ENCODE assay signal across 17 cellular contexts in the genomic region with DNA sequence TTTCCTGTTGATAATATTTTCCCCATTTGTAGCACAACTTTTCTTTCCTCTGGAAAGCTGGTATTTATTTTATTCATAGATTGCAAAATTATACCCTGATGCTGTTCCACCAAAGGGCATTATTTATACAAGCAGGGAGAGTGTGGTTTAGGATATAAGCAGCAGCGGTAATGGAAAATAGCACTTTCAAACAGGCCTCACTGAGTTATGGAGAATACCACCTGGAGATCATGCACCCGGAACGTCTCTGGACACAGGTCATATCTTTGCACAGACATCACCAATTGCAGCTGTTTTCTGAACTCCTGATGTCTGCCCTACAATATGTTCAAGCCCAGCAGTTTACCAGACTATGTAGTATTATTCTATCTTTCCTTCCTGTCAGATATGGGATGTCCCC. TPM values are rescaled to one million over a fixed set of nuclear protein-coding genes. Genes with fewer than 3 reads are reported as not detected.
DNase-seq lines count a peak whose midpoint lies in the region; ATAC-seq, FAIRE-seq and TF ChIP-seq lines count a peak whose summit lies in the region.
"Had no signal": no experiment of that assay in that cellular context is flagged by ENCODE, and none has a peak within 500 bp of the region (broad histone marks: within the 10 kb centered on the region; RNA-seq: fewer than 3 reads in every experiment).

No MANE protein-coding gene starts in this region.

- H4K20me1 ChIP-seq in GM23338 (replicated peaks; ENCODE audit: insufficient read depth) (no peaks in the 10 kb centered on the region), astrocyte (ENCODE audit: insufficient read depth, low read length) (peaks cover 28% of the 10 kb centered on the region), hepatocyte (ENCODE audit: insufficient read depth, poor library complexity, severe bottlenecking) (no peaks in the 10 kb centered on the region)

- H3K27me3 Mint-ChIP-seq in GM23338 (ENCODE audit: insufficient read depth, low read depth, poor library complexity) (peaks cover 3% of the 10 kb centered on the region), astrocyte (ENCODE audit: low read depth, unreplicated experiment) (no peaks in the 10 kb centered on the region)
- H3K27me3 Mint-ChIP-seq in stimulated activated naive B cell treated with anti-CD40 and anti-IgM and Interleukin-4, amounts not matched to agents 10 μg/mL and 1 μg/mL and 100 μg/mL, for 72 hours, result peaks cover 0 to 5% of the 10 kb centered on the region in 2 donors

- no peak overlapping the region for H3K4me3 Mint-ChIP-seq in GM23338
- peak overlapping the region; percentile 52 for H3K4me3 Mint-ChIP-seq in astrocyte (ENCODE audit: unreplicated experiment)
- H3K4me3 Mint-ChIP-seq in stimulated activated naive B cell treated with anti-CD40 and anti-IgM and Interleukin-4, amounts not matched to agents 10 μg/mL and 1 μg/mL and 100 μg/mL, for 72 hours, result no peak overlapping the region

- H3K27ac ChIP-seq in GM23338 (ENCODE audit: low read depth) (peak overlapping the region; percentile 85), astrocyte (ENCODE audit: low read depth, low read length) (peak overlapping the region; percentile 78), hepatocyte (peak overlapping the region; percentile 88), skeletal muscle tissue (ENCODE audit: low read depth, low read length) (peak overlapping the region; percentile 78)
- H3K27ac ChIP-seq: HL-60 had no signal

- H3K9ac ChIP-seq in astrocyte (ENCODE audit: low read length) (peak overlapping the region; percentile 99), skeletal muscle tissue (ENCODE audit: low read depth in 1 of 3, low read length in 3 of 3) (no peak overlapping the region)

- no peak for FAIRE-seq in astrocyte (lab: Jason Lieb, UNC)
- FAIRE-seq: G401.6, GM12891 had no signal

- no peak for TF ChIP-seq CTCF in GM23338 (conservative IDR thresholded peaks at IDR 0.05; ENCODE audit: low read depth in 2 of 2)
- TF ChIP-seq CTCF in astrocyte (IDR thresholded peaks at IDR 0.05; ENCODE audit: insufficient read depth, low read depth, low read length), result no peak
- no peak for TF ChIP-seq CTCF in hepatocyte (IDR thresholded peaks at IDR 0.05; ENCODE audit: poor library complexity)

- H3K36me3 ChIP-seq in GM23338 (ENCODE audit: insufficient read depth) (no peaks in the 10 kb centered on the region), astrocyte (ENCODE audit: insufficient read depth, low read length) (peaks cover under 1% of the 10 kb centered on the region), hepatocyte (replicated peaks; ENCODE audit: insufficient read depth, low read depth) (no peaks in the 10 kb centered on the region), skeletal muscle tissue (ENCODE audit: control insufficient read depth in 3 of 3, insufficient read depth in 3 of 3, low read length in 3 of 3) (no peaks in the 10 kb centered on the region)

- peaks cover 28% of the 10 kb centered on the region for H3K4me1 ChIP-seq in GM23338 (ENCODE audit: insufficient read depth)
- peaks cover 25% of the 10 kb centered on the region for H3K4me1 ChIP-seq in astrocyte (ENCODE audit: insufficient read depth, low read length)
- H3K4me1 ChIP-seq in hepatocyte (ENCODE audit: insufficient read depth), result peaks cover 14% of the 10 kb centered on the region
- peaks cover 5 to 7% (median 5%) of the 10 kb centered on the region in 3 donors for H3K4me1 ChIP-seq in skeletal muscle tissue (ENCODE audit: control insufficient read depth in 3 of 3, insufficient read depth in 3 of 3, low read length in 3 of 3)

- H3K36me3 Mint-ChIP-seq in GM23338 (ENCODE audit: low read depth), result peaks cover 5% of the 10 kb centered on the region; the same call in 1 of the 3 replicates
- H3K36me3 Mint-ChIP-seq in astrocyte (ENCODE audit: low read depth, unreplicated experiment), result peaks cover 26% of the 10 kb centered on the region
- H3K36me3 Mint-ChIP-seq in stimulated activated naive B cell treated with anti-CD40 and anti-IgM and Interleukin-4, amounts not matched to agents 10 μg/mL and 1 μg/mL and 100 μg/mL, for 72 hours, result no peaks in the 10 kb centered on the region

- 63% methylated on average over 3 of the region's 3 CpGs for WGBS in hepatocyte (ENCODE audit: low lambda C conversion rate, missing lambda C conversion rate)

- H3K79me2 ChIP-seq in GM23338 (replicated peaks; ENCODE audit: insufficient read depth) (peaks cover 28% of the 10 kb centered on the region), astrocyte (ENCODE audit: insufficient read depth, low read length) (peaks cover 30% of the 10 kb centered on the region), hepatocyte (peaks cover 21% of the 10 kb centered on the region)

- H2AFZ ChIP-seq in GM23338 (no peak overlapping the region), astrocyte (ENCODE audit: low read depth, low read length) (no peak overlapping the region), hepatocyte (no peak overlapping the region)

- ATAC-seq in GM23338, result no peak
- ATAC-seq in stimulated activated naive CD8-positive, alpha-beta T cell treated with anti-CD3 and anti-CD28 coated beads, Interleukin-15, Interleukin-2, amounts not matched to agents 100 U/mL and 50 U/mL, for 24 hours, result no peak
- no peak for ATAC-seq in stimulated activated naive B cell treated with anti-CD40 and anti-IgM and Interleukin-4, amounts not matched to agents 10 μg/mL and 1 μg/mL and 100 μg/mL, for 72 hours (replicated peaks)
- ATAC-seq: left cardiac atrium had no signal

- H3K27ac Mint-ChIP-seq in GM23338 (peak overlapping the region; percentile 98; the same call in 1 of the 2 replicates), astrocyte (ENCODE audit: unreplicated experiment) (no peak overlapping the region)
- no peak overlapping the region for H3K27ac Mint-ChIP-seq in stimulated activated naive B cell treated with anti-CD40 and anti-IgM and Interleukin-4, amounts not matched to agents 10 μg/mL and 1 μg/mL and 100 μg/mL, for 72 hours

- H3K4me3 ChIP-seq in GM23338 (no peak overlapping the region), astrocyte (ENCODE audit: insufficient read depth, low read depth, low read length) (no peak overlapping the region), hepatocyte (no peak overlapping the region), skeletal muscle tissue (ENCODE audit: low read length in 3 of 3) (no peak overlapping the region)
- H3K4me3 ChIP-seq: dorsolateral prefrontal cortex had no signal

- H3K9me3 Mint-ChIP-seq in GM23338 (no peaks in the 10 kb centered on the region), astrocyte (ENCODE audit: unreplicated experiment) (no peaks in the 10 kb centered on the region)
- no peaks in the 10 kb centered on the region for H3K9me3 Mint-ChIP-seq in stimulated activated naive B cell treated with anti-CD40 and anti-IgM and Interleukin-4, amounts not matched to agents 10 μg/mL and 1 μg/mL and 100 μg/mL, for 72 hours

- no peaks in the 10 kb centered on the region for H3F3A ChIP-seq in GM23338 (replicated peaks; ENCODE audit: low read depth)

- H3K9me3 ChIP-seq in astrocyte (ENCODE audit: insufficient read depth, low read depth, low read length) (no peaks in the 10 kb centered on the region), hepatocyte (ENCODE audit: low read depth) (no peaks in the 10 kb centered on the region), skeletal muscle tissue (ENCODE audit: control insufficient read depth in 3 of 3, low read length in 3 of 3) (no peaks in the 10 kb centered on the region)

- H3K4me2 ChIP-seq in GM23338 (no peak overlapping the region), astrocyte (ENCODE audit: low read length) (peak overlapping the region; percentile 96), hepatocyte (no peak overlapping the region)

- H3K4me1 Mint-ChIP-seq in GM23338 (peaks cover 46% of the 10 kb centered on the region), astrocyte (ENCODE audit: low read depth, unreplicated experiment) (peaks cover 25% of the 10 kb centered on the region)
- H3K4me1 Mint-ChIP-seq in stimulated activated naive B cell treated with anti-CD40 and anti-IgM and Interleukin-4, amounts not matched to agents 10 μg/mL and 1 μg/mL and 100 μg/mL, for 72 hours, result peaks cover 0 to 6% of the 10 kb centered on the region in 2 donors

- 0 out of 2 replicates have a peak, but pooled peaks cover under 1% of the 10 kb centered on the region for H3K9me2 ChIP-seq in GM23338 (ENCODE audit: insufficient read depth)
- no peaks in the 10 kb centered on the region for H3K9me2 ChIP-seq in hepatocyte (replicated peaks; ENCODE audit: insufficient read depth)

- DNase-seq in GM23338 (ENCODE audit: low spot score) (no peak), astrocyte (ENCODE audit: low read depth) (no peak), hepatocyte (ENCODE audit: low spot score) (no peak), NCI-H128 (lab: John Stamatoyannopoulos, UW; ENCODE audit: unreplicated experiment) (no peak), RPMI8226 (no peak)
- no peak for DNase-seq in stimulated activated naive CD8-positive, alpha-beta T cell treated with anti-CD3 and anti-CD28 coated beads, Interleukin-15, Interleukin-2, amounts not matched to agents 100 U/mL and 50 U/mL, for 24 hours
- DNase-seq in stimulated activated naive B cell treated with anti-CD40 and anti-IgM and Interleukin-4, amounts not matched to agents 10 μg/mL and 1 μg/mL and 100 μg/mL, for 72 hours, result no peak
- DNase-seq: activated CD4-positive, alpha-beta T cell treated with anti-CD3 and anti-CD28 coated beads for 1 hour; dorsolateral prefrontal cortex; left cardiac atrium; NCI-H1105 treated with DMSO at 0.1 percent for 48 hours; NCI-H345; SIG-M5 had no signal

- H3K27me3 ChIP-seq in GM23338 (ENCODE audit: insufficient read depth) (no peaks in the 10 kb centered on the region), astrocyte (ENCODE audit: insufficient read depth, low read length) (no peaks in the 10 kb centered on the region), hepatocyte (no peaks in the 10 kb centered on the region), skeletal muscle tissue (ENCODE audit: control insufficient read depth in 3 of 3, insufficient read depth in 3 of 3, low read length in 3 of 3) (no peaks in the 10 kb centered on the region)
- H3K27me3 ChIP-seq: dorsolateral prefrontal cortex had no signal

TF ChIP-seq in GM23338, 12 proteins besides CTCF, POLR2A, EP300 and RAD21 (continues in another document):
- no peak for TF ChIP-seq NANOG (IDR thresholded peaks at IDR 0.05; ENCODE audit: borderline replicate concordance)

RNA-seq across cellular contexts. Expression of a gene that starts 2.0 kb away (rescaled TPM):
- 132 and 133 TPM in 2 replicates for total RNA-seq in GM23338 (2014; rRNA removed; shearing (Covaris generic))
- polyA plus RNA-seq in GM23338 (2016; fragmentation: Nextera tagmentation; extraction: Ambion mirVana) (762 and 842 TPM in 2 replicates), hepatocyte (333 and 406 TPM in 2 replicates)
- total RNA-seq in astrocyte (1,834 and 1,872 TPM in 2 replicates), hepatocyte (207 and 219 TPM in 2 replicates), skeletal muscle tissue (89.8 TPM)
